ENCODE assay signal across 39 cellular contexts in genomic region chr17:71592431-71592830, GRCh38.
"Had no signal": no experiment of that assay in that cellular context is flagged by ENCODE, and none has a peak within 500 bp of the region (broad histone marks: within the 10 kb centered on the region; RNA-seq: fewer than 3 reads in every experiment).

No MANE protein-coding gene starts in this region.

- H3K27ac Mint-ChIP-seq: activated naive CD4-positive, alpha-beta T cell treated with anti-CD3 and anti-CD28 coated beads for 36 hours; activated naive CD4-positive, alpha-beta T cell treated with anti-CD3 and anti-CD28 coated beads, Interleukin-2, amount 10 ng/mL, durations not matched to agents 7 days and 5 days; activated naive CD4-positive, alpha-beta T cell treated with anti-CD3 and anti-CD28 coated beads, Interleukin-2, amount 50 U/mL, for 24 hours; activated naive CD4-positive, alpha-beta T cell treated with anti-CD3 and anti-CD28 coated beads, Interleukin-2, amount 50 U/mL, for 72 hours; activated naive CD8-positive, alpha-beta T cell; activated naive CD8-positive, alpha-beta T cell treated with anti-CD3 and anti-CD28 coated beads for 36 hours; activated naive CD8-positive, alpha-beta T cell treated with anti-CD3 and anti-CD28 coated beads, Interleukin-2, amount 10 ng/mL, durations not matched to agents 7 days and 5 days; activated naive CD8-positive, alpha-beta T cell treated with anti-CD3 and anti-CD28 coated beads, Interleukin-2, amount 50 U/mL, for 24 hours; activated T-cell treated with anti-CD3 and anti-CD28 coated beads, Interleukin-2, amount 50 U/mL, for 24 hours; activated T-cell treated with anti-CD3 and anti-CD28 coated beads, Interleukin-2, amount 50 U/mL, for 72 hours; activated T-helper 1 cell treated with anti-CD3 and anti-CD28 coated beads, Interleukin-12 subunit alpha, Interleukin-12 subunit beta, Interleukin-2, Interleukin-4 antibody, amounts not matched to agents 30 ng/mL and 10 ng/mL and 1 ng/mL, durations not matched to agents 14 hours and 24 hours and 36 hours; activated T-helper 17 cell treated with anti-CD3 and anti-CD28 coated beads, Interleukin-2, amount 50 U/mL, for 72 hours; brain had no signal

- H3K27ac ChIP-seq: adrenal gland, ascending aorta, body of pancreas, brain microvascular endothelial cell, breast epithelium, cardiac muscle cell had no signal

- H3K9me3 Mint-ChIP-seq: activated naive CD4-positive, alpha-beta T cell treated with anti-CD3 and anti-CD28 coated beads, Interleukin-2, amount 50 U/mL, for 24 hours; activated naive CD8-positive, alpha-beta T cell treated with anti-CD3 and anti-CD28 coated beads for 36 hours; activated naive CD8-positive, alpha-beta T cell treated with anti-CD3 and anti-CD28 coated beads, Interleukin-2, amount 10 ng/mL, durations not matched to agents 7 days and 5 days; activated naive CD8-positive, alpha-beta T cell treated with anti-CD3 and anti-CD28 coated beads, Interleukin-2, amount 50 U/mL, for 24 hours; activated T-helper 1 cell treated with anti-CD3 and anti-CD28 coated beads, Interleukin-12 subunit alpha, Interleukin-12 subunit beta, Interleukin-2, Interleukin-4 antibody, amounts not matched to agents 30 ng/mL and 10 ng/mL and 1 ng/mL, durations not matched to agents 14 hours and 24 hours and 36 hours had no signal

- H3K4me3 ChIP-seq: adrenal gland, ascending aorta, body of pancreas, breast epithelium, cardiac muscle cell had no signal

- H3K27me3 Mint-ChIP-seq: activated naive CD4-positive, alpha-beta T cell treated with anti-CD3 and anti-CD28 coated beads, Interleukin-2, amount 10 ng/mL, durations not matched to agents 7 days and 5 days; activated naive CD4-positive, alpha-beta T cell treated with anti-CD3 and anti-CD28 coated beads, Interleukin-2, amount 50 U/mL, for 24 hours; activated naive CD8-positive, alpha-beta T cell; activated naive CD8-positive, alpha-beta T cell treated with anti-CD3 and anti-CD28 coated beads for 36 hours; activated naive CD8-positive, alpha-beta T cell treated with anti-CD3 and anti-CD28 coated beads, Interleukin-2, amount 10 ng/mL, durations not matched to agents 7 days and 5 days; activated naive CD8-positive, alpha-beta T cell treated with anti-CD3 and anti-CD28 coated beads, Interleukin-2, amount 50 U/mL, for 24 hours; activated T-cell treated with anti-CD3 and anti-CD28 coated beads, Interleukin-2, amount 50 U/mL, for 24 hours; brain; central memory CD8-positive, alpha-beta T cell had no signal

- H3K36me3 Mint-ChIP-seq: activated naive CD4-positive, alpha-beta T cell treated with anti-CD3 and anti-CD28 coated beads, Interleukin-2, amount 10 ng/mL, durations not matched to agents 7 days and 5 days; activated naive CD4-positive, alpha-beta T cell treated with anti-CD3 and anti-CD28 coated beads, Interleukin-2, amount 50 U/mL, for 24 hours; activated naive CD4-positive, alpha-beta T cell treated with anti-CD3 and anti-CD28 coated beads, Interleukin-2, amount 50 U/mL, for 72 hours; activated naive CD8-positive, alpha-beta T cell; activated naive CD8-positive, alpha-beta T cell treated with anti-CD3 and anti-CD28 coated beads for 36 hours; activated naive CD8-positive, alpha-beta T cell treated with anti-CD3 and anti-CD28 coated beads, Interleukin-2, amount 10 ng/mL, durations not matched to agents 7 days and 5 days; brain had no signal

- H3K27me3 ChIP-seq: adrenal gland, ascending aorta, body of pancreas, brain microvascular endothelial cell, breast epithelium, cardiac muscle cell had no signal

- H3K4me3 Mint-ChIP-seq: activated naive CD4-positive, alpha-beta T cell treated with anti-CD3 and anti-CD28 coated beads for 36 hours; activated naive CD4-positive, alpha-beta T cell treated with anti-CD3 and anti-CD28 coated beads, Interleukin-2, amount 10 ng/mL, durations not matched to agents 7 days and 5 days; activated naive CD4-positive, alpha-beta T cell treated with anti-CD3 and anti-CD28 coated beads, Interleukin-2, amount 50 U/mL, for 24 hours; activated naive CD8-positive, alpha-beta T cell; activated naive CD8-positive, alpha-beta T cell treated with anti-CD3 and anti-CD28 coated beads for 36 hours; activated naive CD8-positive, alpha-beta T cell treated with anti-CD3 and anti-CD28 coated beads, Interleukin-2, amount 10 ng/mL, durations not matched to agents 7 days and 5 days; activated naive CD8-positive, alpha-beta T cell treated with anti-CD3 and anti-CD28 coated beads, Interleukin-2, amount 50 U/mL, for 24 hours; activated T-cell treated with anti-CD3 and anti-CD28 coated beads, Interleukin-2, amount 50 U/mL, for 24 hours; activated T-cell treated with anti-CD3 and anti-CD28 coated beads, Interleukin-2, amount 50 U/mL, for 4 hours; activated T-cell treated with anti-CD3 and anti-CD28 coated beads, Interleukin-2, amount 50 U/mL, for 72 hours; activated T-helper 1 cell treated with anti-CD3 and anti-CD28 coated beads, Interleukin-12 subunit alpha, Interleukin-12 subunit beta, Interleukin-2, Interleukin-4 antibody, amounts not matched to agents 30 ng/mL and 10 ng/mL and 1 ng/mL, durations not matched to agents 14 hours and 24 hours and 36 hours; activated T-helper 17 cell treated with anti-CD3 and anti-CD28 coated beads, Interleukin-2, amount 50 U/mL, for 72 hours; brain; central memory CD8-positive, alpha-beta T cell had no signal

- H3K9me3 ChIP-seq: adrenal gland, ascending aorta, body of pancreas, breast epithelium had no signal

- H3K4me1 Mint-ChIP-seq: activated naive CD4-positive, alpha-beta T cell treated with anti-CD3 and anti-CD28 coated beads, Interleukin-2, amount 10 ng/mL, durations not matched to agents 7 days and 5 days; activated naive CD4-positive, alpha-beta T cell treated with anti-CD3 and anti-CD28 coated beads, Interleukin-2, amount 50 U/mL, for 24 hours; activated naive CD8-positive, alpha-beta T cell treated with anti-CD3 and anti-CD28 coated beads for 36 hours; activated naive CD8-positive, alpha-beta T cell treated with anti-CD3 and anti-CD28 coated beads, Interleukin-2, amount 10 ng/mL, durations not matched to agents 7 days and 5 days; activated naive CD8-positive, alpha-beta T cell treated with anti-CD3 and anti-CD28 coated beads, Interleukin-2, amount 50 U/mL, for 24 hours; activated T-helper 17 cell treated with anti-CD3 and anti-CD28 coated beads, Interleukin-2, amount 50 U/mL, for 72 hours; brain; central memory CD8-positive, alpha-beta T cell had no signal

- H3K36me3 ChIP-seq: adrenal gland, ascending aorta, brain microvascular endothelial cell, breast epithelium, cardiac muscle cell had no signal

- FAIRE-seq: astrocyte, bronchial epithelial cell had no signal

- H3K4me1 ChIP-seq: adrenal gland, ascending aorta, body of pancreas, breast epithelium had no signal

- DNase-seq: activated effector memory CD4-positive, alpha-beta T cell treated with anti-CD3 and anti-CD28 coated beads, Interleukin-2, amount 50 U/mL, for 16 hours; activated effector memory CD4-positive, alpha-beta T cell treated with Interleukin-2 at 50 U/mL for 16 hours; activated gamma-delta T cell; activated gamma-delta T cell treated with Interleukin-2 at 50 U/mL for 16 hours; activated naive CD4-positive, alpha-beta T cell; activated naive CD4-positive, alpha-beta T cell treated with anti-CD3 and anti-CD28 coated beads for 36 hours; activated naive CD4-positive, alpha-beta T cell treated with anti-CD3 and anti-CD28 coated beads, Interleukin-2, amount 10 ng/mL, durations not matched to agents 7 days and 5 days; activated naive CD4-positive, alpha-beta T cell treated with anti-CD3 and anti-CD28 coated beads, Interleukin-2, amount 50 U/mL, for 16 hours; activated naive CD4-positive, alpha-beta T cell treated with Interleukin-2 at 50 U/mL for 16 hours; activated naive CD8-positive, alpha-beta T cell treated with anti-CD3 and anti-CD28 coated beads for 36 hours; activated naive CD8-positive, alpha-beta T cell treated with anti-CD3 and anti-CD28 coated beads, Interleukin-2, amount 10 ng/mL, durations not matched to agents 7 days and 5 days; activated naive CD8-positive, alpha-beta T cell treated with anti-CD3 and anti-CD28 coated beads, Interleukin-2, amount 50 U/mL, for 24 hours; activated T-cell treated with anti-CD3 and anti-CD28 coated beads for 4 hours; activated T-cell treated with anti-CD3 and anti-CD28 coated beads, Interleukin-2, amount 50 U/mL, for 1 hour; activated T-cell treated with anti-CD3 and anti-CD28 coated beads, Interleukin-2, amount 50 U/mL, for 24 hours; activated T-cell treated with anti-CD3 and anti-CD28 coated beads, Interleukin-2, amount 50 U/mL, for 4 hours; activated T-cell treated with anti-CD3 and anti-CD28 coated beads, Interleukin-2, amount 50 U/mL, for 48 hours; activated T-cell treated with anti-CD3 and anti-CD28 coated beads, Interleukin-2, amount 50 U/mL, for 72 hours; adrenal gland; amniotic stem cell; amygdala; anterior cingulate cortex; aorta; body of pancreas; brain microvascular endothelial cell; central memory CD4-positive, alpha-beta T cell; cerebellar nuclear complex had no signal

- ATAC-seq: activated naive CD4-positive, alpha-beta T cell treated with anti-CD3 and anti-CD28 coated beads, Interleukin-2, amount 50 U/mL, for 72 hours; activated naive CD8-positive, alpha-beta T cell treated with anti-CD3 and anti-CD28 coated beads, Interleukin-2, amount 50 U/mL, for 24 hours; activated T-cell treated with anti-CD3 and anti-CD28 coated beads, Interleukin-2, amount 50 U/mL, for 4 hours; activated T-cell treated with anti-CD3 and anti-CD28 coated beads, Interleukin-2, amount 50 U/mL, for 72 hours; activated T-helper 17 cell treated with anti-CD3 and anti-CD28 coated beads, Interleukin-2, amount 50 U/mL, for 72 hours; body of pancreas had no signal
